Comparison of ENCODE assay signal across 24 cellular contexts in the genomic region with DNA sequence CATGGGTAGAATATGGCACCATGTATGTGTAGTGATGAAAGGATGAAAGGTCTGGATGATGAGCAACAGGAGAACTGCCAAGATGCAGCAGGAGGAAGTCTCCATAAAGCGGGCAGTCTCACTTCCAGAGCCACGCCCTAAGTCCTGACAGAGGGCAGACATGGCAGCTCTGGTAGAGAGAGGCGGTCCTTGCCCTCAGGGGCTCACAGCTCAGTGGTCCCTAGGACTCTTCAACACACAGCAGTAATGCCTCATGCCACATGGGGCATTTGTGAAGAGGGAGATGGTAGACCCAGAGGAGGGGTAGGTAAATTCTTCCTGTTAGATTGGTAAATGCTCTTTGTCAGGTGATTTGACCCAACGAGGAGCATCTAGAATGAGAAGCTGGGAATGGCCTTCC.
DNase-seq lines count a peak whose midpoint lies in the region; ATAC-seq and TF ChIP-seq lines count a peak whose summit lies in the region.
"Had no signal": no experiment of that assay in that cellular context is flagged by ENCODE, and none has a peak within 500 bp of the region (broad histone marks: within the 10 kb centered on the region; RNA-seq: fewer than 3 reads in every experiment).

No MANE protein-coding gene starts in this region.

- peak; percentile 55 for DNase-seq in activated effector memory CD4-positive, alpha-beta T cell treated with anti-CD3 and anti-CD28 coated beads, Interleukin-2, amount 50 U/mL, for 16 hours
- DNase-seq in activated effector memory CD4-positive, alpha-beta T cell treated with Interleukin-2 at 50 U/mL for 16 hours, result no peak
- no peak for DNase-seq in activated T-helper 2 cell treated with anti-CD3 and anti-CD28 coated beads, Interferon-gamma antibody, Interleukin-2, Interleukin-4, amounts not matched to agents 10 μg/mL and 5 μg/mL and 100 μg/mL, durations not matched to agents 14 hours and 24 hours and 36 hours (ENCODE audit: low spot score)
- DNase-seq in naive thymus-derived CD8-positive, alpha-beta T cell, result no peak
- no peak for DNase-seq in mammary epithelial cell
- DNase-seq: activated CD4-positive, alpha-beta T cell treated with anti-CD3 and anti-CD28 coated beads for 1 hour; brain microvascular endothelial cell; C1 segment of cervical spinal cord; endodermal cell; hippocampal formation; immature natural killer cell; left lung; NCI-H524 treated with DMSO at 0.1 percent for 48 hours; Peyer's patch; SIG-M5; stimulated activated CD4-positive, alpha-beta T cell treated with anti-CD3 and anti-CD28 coated beads, Interleukin-1b, Interleukin-23, amount 100 ng/mL, for 48 hours; SW 1271; testis had no signal

- H3K27me3 ChIP-seq in mammary epithelial cell (ENCODE audit: insufficient read depth, low read length), result no peaks in the 10 kb centered on the region
- H3K27me3 ChIP-seq: brain microvascular endothelial cell, left lung, Peyer's patch, testis had no signal

- no peaks in the 10 kb centered on the region for H3K27me3 Mint-ChIP-seq in activated T-helper 2 cell treated with anti-CD3 and anti-CD28 coated beads, Interferon-gamma antibody, Interleukin-2, Interleukin-4, amounts not matched to agents 10 μg/mL and 5 μg/mL and 100 μg/mL, durations not matched to agents 14 hours and 24 hours and 36 hours (ENCODE audit: low read depth)
- H3K27me3 Mint-ChIP-seq in naive thymus-derived CD8-positive, alpha-beta T cell, result no peaks in the 10 kb centered on the region

- H3K27ac ChIP-seq in KOPT-K1 (ENCODE audit: low read depth, low read length, poor library complexity, severe bottlenecking) (peak overlapping the region; percentile 100), mammary epithelial cell (ENCODE audit: insufficient read depth, low read depth, low read length) (no peak overlapping the region)
- H3K27ac ChIP-seq: brain microvascular endothelial cell, gastroesophageal sphincter, KMS-11, left lung, Peyer's patch, testis had no signal

- H4K20me1 ChIP-seq in mammary epithelial cell (ENCODE audit: insufficient read depth, low read length), result no peaks in the 10 kb centered on the region

- H3K9ac ChIP-seq in mammary epithelial cell (ENCODE audit: insufficient read depth, low read length), result no peak overlapping the region
- H3K9ac ChIP-seq: KMS-11 had no signal

- peaks cover 22% of the 10 kb centered on the region for H3K4me1 ChIP-seq in mammary epithelial cell (ENCODE audit: insufficient read depth, low read length)
- H3K4me1 ChIP-seq: gastroesophageal sphincter, HAP-1, left lung, Peyer's patch, testis had no signal

- peaks cover 7% of the 10 kb centered on the region for H3K36me3 Mint-ChIP-seq in activated T-helper 2 cell treated with anti-CD3 and anti-CD28 coated beads, Interferon-gamma antibody, Interleukin-2, Interleukin-4, amounts not matched to agents 10 μg/mL and 5 μg/mL and 100 μg/mL, durations not matched to agents 14 hours and 24 hours and 36 hours (ENCODE audit: low read depth)
- H3K36me3 Mint-ChIP-seq in naive thymus-derived CD8-positive, alpha-beta T cell, result peaks cover 0 to 3% (median 0%) of the 10 kb centered on the region in 3 donors

- H3K4me1 Mint-ChIP-seq in activated T-helper 2 cell treated with anti-CD3 and anti-CD28 coated beads, Interferon-gamma antibody, Interleukin-2, Interleukin-4, amounts not matched to agents 10 μg/mL and 5 μg/mL and 100 μg/mL, durations not matched to agents 14 hours and 24 hours and 36 hours (ENCODE audit: low read depth), result peaks cover 85% of the 10 kb centered on the region
- H3K4me1 Mint-ChIP-seq in naive thymus-derived CD8-positive, alpha-beta T cell, result peaks cover 48 to 98% (median 90%) of the 10 kb centered on the region in 4 donors
- H3K4me1 Mint-ChIP-seq: endodermal cell had no signal

- no peaks in the 10 kb centered on the region for H3K9me3 Mint-ChIP-seq in activated T-helper 2 cell treated with anti-CD3 and anti-CD28 coated beads, Interferon-gamma antibody, Interleukin-2, Interleukin-4, amounts not matched to agents 10 μg/mL and 5 μg/mL and 100 μg/mL, durations not matched to agents 14 hours and 24 hours and 36 hours
- H3K9me3 Mint-ChIP-seq in naive thymus-derived CD8-positive, alpha-beta T cell, result peaks cover 0 to 9% (median 0%) of the 10 kb centered on the region in 9 donors
- H3K9me3 Mint-ChIP-seq: endodermal cell had no signal

- dilution Hi-C loops in mammary epithelial cell (cut with HindIII; ENCODE audit: low sequenced_read_pairs), result no loop called here

- H3K4me3 Mint-ChIP-seq in activated T-helper 2 cell treated with anti-CD3 and anti-CD28 coated beads, Interferon-gamma antibody, Interleukin-2, Interleukin-4, amounts not matched to agents 10 μg/mL and 5 μg/mL and 100 μg/mL, durations not matched to agents 14 hours and 24 hours and 36 hours (ENCODE audit: low read depth), result peak overlapping the region; percentile 40
- peak overlapping the region; percentile 5 to 83 (median 62) for H3K4me3 Mint-ChIP-seq in naive thymus-derived CD8-positive, alpha-beta T cell
- H3K4me3 Mint-ChIP-seq: endodermal cell had no signal

- H3K9me3 ChIP-seq in KOPT-K1 (ENCODE audit: insufficient read depth, low read length, poor library complexity, severe bottlenecking) (no peaks in the 10 kb centered on the region), mammary epithelial cell (replicated peaks; ENCODE audit: insufficient read depth, low read length) (no peaks in the 10 kb centered on the region)
- H3K9me3 ChIP-seq: gastroesophageal sphincter, HAP-1, left lung, Peyer's patch, testis had no signal

- no peaks in the 10 kb centered on the region for H3K79me2 ChIP-seq in mammary epithelial cell (ENCODE audit: insufficient read depth, low read length)

- no peak for ATAC-seq in naive thymus-derived CD8-positive, alpha-beta T cell
- ATAC-seq in HG03045 (IDR thresholded peaks at IDR 0.05; ENCODE audit: unreplicated experiment), result no peak
- ATAC-seq: gastroesophageal sphincter had no signal

- peak overlapping the region; percentile 94 for H3K27ac Mint-ChIP-seq in activated T-helper 2 cell treated with anti-CD3 and anti-CD28 coated beads, Interferon-gamma antibody, Interleukin-2, Interleukin-4, amounts not matched to agents 10 μg/mL and 5 μg/mL and 100 μg/mL, durations not matched to agents 14 hours and 24 hours and 36 hours
- peak overlapping the region; percentile 95 to 100 (median 96) for H3K27ac Mint-ChIP-seq in naive thymus-derived CD8-positive, alpha-beta T cell
- H3K27ac Mint-ChIP-seq: endodermal cell had no signal

- 88% methylated on average over 4 of the region's 4 CpGs for WGBS in mammary epithelial cell (ENCODE audit: low coverage, missing lambda C conversion rate)

- H3K4me3 ChIP-seq in mammary epithelial cell (replicated peaks in 1 of 3; ENCODE audit: insufficient read depth in 1 of 3, low read depth in 2 of 3, low read length in 3 of 3), result no peak overlapping the region
- H3K4me3 ChIP-seq: gastroesophageal sphincter, HAP-1, left lung, Peyer's patch, skin epidermis, testis had no signal

- BruUV-seq in mammary epithelial cell (replicated peaks; lab: Mats Ljungman, UMichigan), result no TSS peak

- in situ Hi-C loops in mammary epithelial cell (cut with MboI; ENCODE audit: low sequenced_read_pairs in 2 of 2), result no loop called here

- no peak for TF ChIP-seq CTCF in mammary epithelial cell (conservative IDR thresholded peaks at IDR 0.05 in 1 of 2, IDR thresholded peaks at IDR 0.05 in 1 of 2; ENCODE audit: extremely low read depth in 1 of 2, insufficient read depth in 1 of 2, low read depth in 1 of 2, low read length in 2 of 2)

- CTCF ChIA-PET in mammary epithelial cell (lab: Charles Lee; ENCODE audit: low non-redundant PET), result interaction anchor here (0.6 kb wide), 1 partner anchor 1168 kb away, joined by 3 read pairs; no protein-coding TSS in a partner anchor

- no peaks in the 10 kb centered on the region for H3K36me3 ChIP-seq in KOPT-K1 (ENCODE audit: insufficient read depth, low read length)
- no peaks in the 10 kb centered on the region for H3K36me3 ChIP-seq in mammary epithelial cell (ENCODE audit: insufficient read depth, low read length)
- H3K36me3 ChIP-seq: brain microvascular endothelial cell, gastroesophageal sphincter, HAP-1, left lung, Peyer's patch had no signal

- no peak overlapping the region for H2AFZ ChIP-seq in mammary epithelial cell (ENCODE audit: low read depth, low read length)

- no peak overlapping the region for H3K4me2 ChIP-seq in mammary epithelial cell (ENCODE audit: insufficient read depth, low read depth, low read length)
- H3K4me2 ChIP-seq: KMS-11 had no signal

- POLR2A ChIA-PET in naive thymus-derived CD8-positive, alpha-beta T cell (lab: Charles Lee), result interaction anchor here (1.0 to 23.8 kb wide), 8 partner anchors 8 to 1084 kb away, joined by 3 to 361 read pairs (median 96); a partner anchor contains a TSS

- intact Hi-C loops in activated T-helper 2 cell treated with anti-CD3 and anti-CD28 coated beads, Interferon-gamma antibody, Interleukin-2, Interleukin-4, amounts not matched to agents 10 μg/mL and 5 μg/mL and 100 μg/mL, durations not matched to agents 14 hours and 24 hours and 36 hours (cut with micrococcal nuclease), result loop anchor here (2.0 to 5.0 kb wide), 3 partner anchors 15 to 1884 kb away; a partner anchor contains a TSS
- intact Hi-C loops in mammary epithelial cell (cut with micrococcal nuclease), result no loop called here
